Comparison of ENCODE assay signal across 8 cellular contexts in the genomic region with DNA sequence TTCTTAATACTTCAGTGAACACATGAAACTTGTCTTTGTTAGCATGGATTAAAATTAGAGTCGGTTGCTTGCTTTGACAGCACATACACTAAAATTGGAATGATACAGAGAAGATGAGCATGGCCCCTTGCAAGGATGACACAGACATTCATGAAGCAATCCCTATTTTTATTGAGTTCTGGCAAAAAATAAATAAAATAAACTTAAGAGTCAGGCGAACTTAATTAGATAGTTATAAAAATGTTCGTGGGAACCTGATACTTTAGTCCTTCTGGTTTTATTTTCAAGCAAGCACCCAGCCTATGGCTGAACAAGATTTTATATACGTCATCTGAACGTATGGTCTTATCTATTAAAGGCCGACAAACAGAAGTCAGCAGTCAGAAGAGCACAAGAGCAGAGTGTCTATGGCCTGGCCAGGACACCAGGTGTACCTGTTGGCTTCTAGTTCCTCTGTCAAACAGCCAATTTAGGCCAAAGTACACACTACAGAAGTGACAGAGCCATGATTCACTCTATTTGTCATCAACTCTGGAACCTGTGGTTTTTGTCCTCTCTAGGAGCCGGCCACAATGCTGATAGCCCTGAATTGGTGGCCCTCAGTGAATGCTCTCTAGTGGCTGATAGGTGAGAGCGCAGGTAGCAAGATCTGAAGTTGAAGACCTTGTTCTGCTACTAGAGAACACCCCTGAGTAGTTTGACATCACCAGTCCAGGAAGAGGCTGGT.
DNase-seq lines count a peak whose midpoint lies in the region; ATAC-seq and TF ChIP-seq lines count a peak whose summit lies in the region.

No MANE protein-coding gene starts in this region.

- no peaks in the 10 kb centered on the region for H3K4me1 ChIP-seq in mesendoderm (ENCODE audit: control insufficient read depth, low read depth, low read length)

- H3K9ac ChIP-seq in mesendoderm (ENCODE audit: low read length) = no peak overlapping the region

- TF ChIP-seq CTCF in LNCaP clone FGC (IDR thresholded peaks at IDR 0.05; ENCODE audit: control insufficient read depth, extremely low read depth, insufficient read depth) = peak; percentile 56
- peak; percentile 8 for TF ChIP-seq CTCF in astrocyte of the cerebellum (IDR thresholded peaks at IDR 0.05; ENCODE audit: low read depth, low read length, missing control alignments)

- no peak overlapping the region for H2BK120ac ChIP-seq in mesendoderm (ENCODE audit: low read depth, low read length)

- no peak overlapping the region for H3K18ac ChIP-seq in mesendoderm (ENCODE audit: low read length)

- DNase-seq in Daoy (ENCODE audit: low read depth) = peak; percentile 86
- DNase-seq in LNCaP clone FGC (ENCODE audit: low read depth) = peak; percentile 99
- no peak for DNase-seq in astrocyte of the cerebellum (ENCODE audit: low read depth)
- peak; percentile 65 for DNase-seq in mesendoderm
- DNase-seq in anterior cingulate cortex (lab: John Stamatoyannopoulos, UW) = no peak

- no peak overlapping the region for H3K4me3 ChIP-seq in LNCaP clone FGC (ENCODE audit: low read depth, low read length)
- no peak overlapping the region for H3K4me3 ChIP-seq in astrocyte of the cerebellum (ENCODE audit: low read depth, low read length)
- no peak overlapping the region for H3K4me3 ChIP-seq in mesendoderm (ENCODE audit: low read length)

- H3K4ac ChIP-seq in mesendoderm (ENCODE audit: low read depth, low read length) = no peak overlapping the region

- no peaks in the 10 kb centered on the region for H3K27me3 ChIP-seq in mesendoderm (ENCODE audit: insufficient read depth, low read length, poor library complexity)

- H3K4me2 ChIP-seq in mesendoderm (ENCODE audit: low read length) = no peak overlapping the region

- no peak overlapping the region for H2BK15ac ChIP-seq in mesendoderm (replicated peaks; ENCODE audit: low read depth)

- no peaks in the 10 kb centered on the region for H3K79me1 ChIP-seq in mesendoderm (ENCODE audit: low read length)

- no peak overlapping the region for H3K27ac ChIP-seq in mesendoderm (ENCODE audit: low read depth, low read length)

- no peak overlapping the region for H3K56ac ChIP-seq in mesendoderm (ENCODE audit: low read length)

- no peak overlapping the region for H2AK5ac ChIP-seq in mesendoderm (ENCODE audit: low read length)

- H4K8ac ChIP-seq in mesendoderm (ENCODE audit: low read depth, low read length) = no peak overlapping the region

- H2BK5ac ChIP-seq in mesendoderm (ENCODE audit: low read length) = no peak overlapping the region

- in situ Hi-C loops in astrocyte of the cerebellum (cut with HindIII; ENCODE audit: low sequenced_read_pairs) = no loop called here

- H3K36me3 ChIP-seq in mesendoderm (ENCODE audit: control insufficient read depth, insufficient read depth, low read length) = no peaks in the 10 kb centered on the region

- no peak for ATAC-seq in GM19035 (IDR thresholded peaks at IDR 0.05; ENCODE audit: unreplicated experiment)
- ATAC-seq in HG03039 (IDR thresholded peaks at IDR 0.05; ENCODE audit: unreplicated experiment) = no peak
- no peak for ATAC-seq in GM19467 (IDR thresholded peaks at IDR 0.05; ENCODE audit: unreplicated experiment)

- no CpG with 5 or more reads among the region's 8 CpGs for WGBS in mesendoderm (ENCODE audit: extremely low coverage, insufficient coverage, low lambda C conversion rate)

- H3K23ac ChIP-seq in mesendoderm (ENCODE audit: low read length) = no peak overlapping the region

- no peaks in the 10 kb centered on the region for H3K79me2 ChIP-seq in mesendoderm (ENCODE audit: control insufficient read depth, insufficient read depth, low read length)

- H4K5ac ChIP-seq in mesendoderm (ENCODE audit: low read length) = no peak overlapping the region

Comparison
In these comparisons a context has a peak if more than half of its experiments do, and no peak if none do; other contexts are left out.
1. DNase-seq: peak in Daoy (single experiment), LNCaP clone FGC (single experiment) and mesendoderm (single experiment); none in astrocyte of the cerebellum (single experiment) and anterior cingulate cortex (0 of 58).